In the genomic region with DNA sequence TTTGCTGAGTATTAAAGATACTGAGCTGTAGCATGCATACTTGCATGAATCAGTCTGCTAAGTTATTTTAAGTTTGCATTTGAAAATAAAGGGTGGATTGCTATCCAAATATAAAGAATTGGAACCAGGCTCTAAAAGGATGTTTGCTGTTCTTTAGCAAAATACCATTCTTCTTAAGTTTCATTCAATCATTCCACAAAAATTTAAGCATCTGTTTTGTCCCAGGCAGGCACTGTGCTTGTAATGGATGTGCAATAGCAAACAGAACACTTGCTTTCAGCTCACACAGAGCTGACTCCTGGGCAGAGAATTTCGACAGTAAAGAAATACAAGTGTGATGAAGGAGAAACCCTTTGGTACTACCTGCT, we compare ENCODE assay signal across 12 cellular contexts.
DNase-seq lines count a peak whose midpoint lies in the region; TF ChIP-seq lines count a peak whose summit lies in the region.
"Had no signal": no experiment of that assay in that cellular context is flagged by ENCODE, and none has a peak within 500 bp of the region (broad histone marks: within the 10 kb centered on the region; RNA-seq: fewer than 3 reads in every experiment).

No MANE protein-coding gene starts in this region.

- no peak for TF ChIP-seq RAD21 in SK-N-SH (IDR thresholded peaks at IDR 0.05; ENCODE audit: low read length)

- no peaks in the 10 kb centered on the region for H3K27me3 ChIP-seq in BJ (ENCODE audit: control insufficient read depth, insufficient read depth, low read length)
- no peaks in the 10 kb centered on the region for H3K27me3 ChIP-seq in SK-N-SH (ENCODE audit: insufficient read depth)
- H3K27me3 ChIP-seq in prostate gland (replicated peaks; ENCODE audit: insufficient read depth), result no peaks in the 10 kb centered on the region
- H3K27me3 ChIP-seq: cardiac muscle cell, uterus had no signal

- H3K9ac ChIP-seq in SK-N-SH, result peak overlapping the region; percentile 26; the same call in 1 of the 2 replicates

- H3K4me1 ChIP-seq in SK-N-SH (ENCODE audit: control insufficient read depth in 1 of 2, insufficient read depth in 2 of 2, low read depth in 1 of 2, low read length in 1 of 2), result peaks cover 40 to 49% of the 10 kb centered on the region in 2 experiments
- peaks cover 33% of the 10 kb centered on the region for H3K4me1 ChIP-seq in prostate gland (replicated peaks)

- POLR2A ChIA-PET in BJ (lab: Charles Lee), result interaction anchor here (1.0 kb wide), 1 partner anchor 98 kb away, joined by 10 read pairs; no protein-coding TSS in a partner anchor
- POLR2A ChIA-PET in SK-N-SH (lab: Yijun Ruan, JAX), result interaction anchor here (2.1 kb wide), 1 partner anchor 10 kb away, joined by 5 read pairs; no protein-coding TSS in a partner anchor

- no peak overlapping the region for H3K4me3 ChIP-seq in BJ (ENCODE audit: low read depth, low read length)
- H3K4me3 ChIP-seq in SK-N-SH (ENCODE audit: low read depth in 2 of 2, low read length in 1 of 2), result no peak overlapping the region
- H3K4me3 ChIP-seq in prostate gland, result no peak overlapping the region
- H3K4me3 ChIP-seq: cardiac muscle cell, uterus had no signal

- peak overlapping the region; percentile 54 for H3K4me2 ChIP-seq in SK-N-SH

- peaks cover 66% of the 10 kb centered on the region for H3K79me2 ChIP-seq in SK-N-SH (ENCODE audit: insufficient read depth)

- H3K9me2 ChIP-seq in SK-N-SH, result no peaks in the 10 kb centered on the region

- CTCF ChIA-PET in BJ (lab: Yijun Ruan, JAX), result interaction anchor here (0.6 to 3.1 kb wide), 12 partner anchors 11 to 428 kb away, joined by 3 to 22 read pairs (median 4); a partner anchor contains a TSS
- CTCF ChIA-PET in SK-N-SH (lab: Yijun Ruan, JAX), result interaction anchor here (1.1 to 5.6 kb wide), 5 partner anchors 11 to 337 kb away, joined by 5 to 32 read pairs (median 10); a partner anchor contains a TSS

- H4K20me1 ChIP-seq in SK-N-SH (ENCODE audit: insufficient read depth), result no peaks in the 10 kb centered on the region; the same call in 1 of the 2 replicates

- peak in 1 of 2 experiments; percentile 71; a peak in 2 of 4 replicates for TF ChIP-seq EP300 in SK-N-SH (IDR thresholded peaks at IDR 0.05; ENCODE audit: borderline replicate concordance in 1 of 2, low read depth in 1 of 2, low read length in 1 of 2)

- no peak for TF ChIP-seq POLR2A in prostate gland (IDR thresholded peaks at IDR 0.05)

- no peaks in the 10 kb centered on the region for H3K36me3 ChIP-seq in BJ (ENCODE audit: control insufficient read depth, insufficient read depth, low read length)
- H3K36me3 ChIP-seq in SK-N-SH (replicated peaks in 1 of 2; ENCODE audit: control insufficient read depth in 1 of 2, insufficient read depth in 2 of 2, low read length in 1 of 2), result no peaks in the 10 kb centered on the region
- no peaks in the 10 kb centered on the region for H3K36me3 ChIP-seq in prostate gland
- H3K36me3 ChIP-seq: cardiac muscle cell, uterus had no signal

- H2AFZ ChIP-seq in SK-N-SH (ENCODE audit: low read depth), result no peak overlapping the region

- intact Hi-C loops in prostate gland (cut with DNase I), result no loop called here

- WGBS in SK-N-SH (ENCODE audit: low lambda C conversion rate), result 13% methylated on average over 1 of the region's 1 CpG
- WGBS in prostate gland, result 17% methylated on average over 1 of the region's 1 CpG

- H3K27ac ChIP-seq in SK-N-SH (ENCODE audit: low read depth in 2 of 2, low read length in 1 of 2) (peak overlapping the region; percentile 78 to 85; a peak in 3 of 4 replicates), prostate gland (peak overlapping the region; percentile 6 to 91)
- H3K27ac ChIP-seq: cardiac muscle cell had no signal

- peak; percentile 90 for DNase-seq in BJ (ENCODE audit: low read depth)
- DNase-seq in SK-N-SH, result no peak
- DNase-seq in fibroblast of gingiva (ENCODE audit: low read depth), result peak; percentile 96
- DNase-seq in prostate gland (ENCODE audit: low spot score), result no peak
- no peak for DNase-seq in AML-193 (lab: John Stamatoyannopoulos, UW)
- DNase-seq in cerebellum (ENCODE audit: low spot score), result no peak
- DNase-seq in OCI-M1 (lab: John Stamatoyannopoulos, UW), result no peak
- DNase-seq in cerebellar cortex (ENCODE audit: low spot score), result no peak
- DNase-seq: CD4-positive, alpha-beta memory T cell; stimulated activated CD4-positive, alpha-beta T cell treated with anti-CD3 and anti-CD28 coated beads, Interleukin-12 subunit alpha, Interleukin-12 subunit beta, amount 100 ng/mL, for 4 hours; uterus had no signal

- H3K9me3 ChIP-seq in SK-N-SH, result no peaks in the 10 kb centered on the region
- no peaks in the 10 kb centered on the region for H3K9me3 ChIP-seq in prostate gland
- H3K9me3 ChIP-seq: uterus had no signal

- peaks cover 29% of the 10 kb centered on the region for H3F3A ChIP-seq in SK-N-SH (replicated peaks; ENCODE audit: insufficient read depth)

- TF ChIP-seq CTCF in BJ (IDR thresholded peaks at IDR 0.05; ENCODE audit: insufficient read depth, low read depth, low read length) (no peak), SK-N-SH (IDR thresholded peaks at IDR 0.05) (no peak), prostate gland (IDR thresholded peaks at IDR 0.05) (no peak)

TF ChIP-seq in SK-N-SH, 30 proteins besides CTCF, POLR2A, EP300 and RAD21 (continues in another document):
- TF ChIP-seq RCOR1 (IDR thresholded peaks at IDR 0.05; ENCODE audit: low read length) (no peak), TAF1 (IDR thresholded peaks at IDR 0.05; ENCODE audit: borderline replicate concordance, low read depth, low read length) (no peak), RFX5 (IDR thresholded peaks at IDR 0.05; ENCODE audit: low read length) (no peak), MEF2A (IDR thresholded peaks at IDR 0.05; ENCODE audit: borderline replicate concordance, low read depth) (peak; percentile 51; the same call in 1 of the 2 replicates), TCF12 (IDR thresholded peaks at IDR 0.05) (peak; percentile 92), FOXM1 (IDR thresholded peaks at IDR 0.05; ENCODE audit: low read depth) (no peak), EZH2phosphoT487 (IDR thresholded peaks at IDR 0.05; ENCODE audit: borderline replicate concordance, low read depth) (no peak), ELF1 (IDR thresholded peaks at IDR 0.05) (no peak), RXRA (IDR thresholded peaks at IDR 0.05; ENCODE audit: borderline replicate concordance, low read depth) (0 out of 2 replicates have a peak, but pooled peaks have one; percentile 25), CHD2 (IDR thresholded peaks at IDR 0.05; ENCODE audit: low read length, partially characterized antibody) (no peak), TEAD4 (IDR thresholded peaks at IDR 0.05; ENCODE audit: borderline replicate concordance, insufficient read depth) (peak; percentile 64)
- TF ChIP-seq, protein P1, sequence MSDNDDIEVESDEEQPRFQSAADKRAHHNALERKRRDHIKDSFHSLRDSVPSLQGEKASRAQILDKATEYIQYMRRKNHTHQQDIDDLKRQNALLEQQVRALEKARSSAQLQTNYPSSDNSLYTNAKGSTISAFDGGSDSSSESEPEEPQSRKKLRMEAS (IDR thresholded peaks at IDR 0.05; ENCODE audit: low read depth), result peak; percentile 43; the same call in 1 of the 2 replicates
- TF ChIP-seq, protein P2, sequence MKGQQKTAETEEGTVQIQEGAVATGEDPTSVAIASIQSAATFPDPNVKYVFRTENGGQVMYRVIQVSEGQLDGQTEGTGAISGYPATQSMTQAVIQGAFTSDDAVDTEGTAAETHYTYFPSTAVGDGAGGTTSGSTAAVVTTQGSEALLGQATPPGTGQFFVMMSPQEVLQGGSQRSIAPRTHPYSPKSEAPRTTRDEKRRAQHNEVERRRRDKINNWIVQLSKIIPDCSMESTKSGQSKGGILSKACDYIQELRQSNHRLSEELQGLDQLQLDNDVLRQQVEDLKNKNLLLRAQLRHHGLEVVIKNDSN (IDR thresholded peaks at IDR 0.05; ENCODE audit: borderline replicate concordance, low read depth), result no peak
- TF ChIP-seq, protein P3, sequence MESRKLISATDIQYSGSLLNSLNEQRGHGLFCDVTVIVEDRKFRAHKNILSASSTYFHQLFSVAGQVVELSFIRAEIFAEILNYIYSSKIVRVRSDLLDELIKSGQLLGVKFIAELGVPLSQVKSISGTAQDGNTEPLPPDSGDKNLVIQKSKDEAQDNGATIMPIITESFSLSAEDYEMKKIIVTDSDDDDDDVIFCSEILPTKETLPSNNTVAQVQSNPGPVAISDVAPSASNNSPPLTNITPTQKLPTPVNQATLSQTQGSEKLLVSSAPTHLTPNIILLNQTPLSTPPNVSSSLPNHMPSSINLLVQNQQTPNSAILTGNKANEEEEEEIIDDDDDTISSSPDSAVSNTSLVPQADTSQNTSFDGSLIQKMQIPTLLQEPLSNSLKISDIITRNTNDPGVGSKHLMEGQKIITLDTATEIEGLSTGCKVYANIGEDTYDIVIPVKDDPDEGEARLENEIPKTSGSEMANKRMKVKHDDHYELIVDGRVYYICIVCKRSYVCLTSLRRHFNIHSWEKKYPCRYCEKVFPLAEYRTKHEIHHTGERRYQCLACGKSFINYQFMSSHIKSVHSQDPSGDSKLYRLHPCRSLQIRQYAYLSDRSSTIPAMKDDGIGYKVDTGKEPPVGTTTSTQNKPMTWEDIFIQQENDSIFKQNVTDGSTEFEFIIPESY (IDR thresholded peaks at IDR 0.05; ENCODE audit: borderline replicate concordance, low read depth), result no peak
- TF ChIP-seq, protein P4, sequence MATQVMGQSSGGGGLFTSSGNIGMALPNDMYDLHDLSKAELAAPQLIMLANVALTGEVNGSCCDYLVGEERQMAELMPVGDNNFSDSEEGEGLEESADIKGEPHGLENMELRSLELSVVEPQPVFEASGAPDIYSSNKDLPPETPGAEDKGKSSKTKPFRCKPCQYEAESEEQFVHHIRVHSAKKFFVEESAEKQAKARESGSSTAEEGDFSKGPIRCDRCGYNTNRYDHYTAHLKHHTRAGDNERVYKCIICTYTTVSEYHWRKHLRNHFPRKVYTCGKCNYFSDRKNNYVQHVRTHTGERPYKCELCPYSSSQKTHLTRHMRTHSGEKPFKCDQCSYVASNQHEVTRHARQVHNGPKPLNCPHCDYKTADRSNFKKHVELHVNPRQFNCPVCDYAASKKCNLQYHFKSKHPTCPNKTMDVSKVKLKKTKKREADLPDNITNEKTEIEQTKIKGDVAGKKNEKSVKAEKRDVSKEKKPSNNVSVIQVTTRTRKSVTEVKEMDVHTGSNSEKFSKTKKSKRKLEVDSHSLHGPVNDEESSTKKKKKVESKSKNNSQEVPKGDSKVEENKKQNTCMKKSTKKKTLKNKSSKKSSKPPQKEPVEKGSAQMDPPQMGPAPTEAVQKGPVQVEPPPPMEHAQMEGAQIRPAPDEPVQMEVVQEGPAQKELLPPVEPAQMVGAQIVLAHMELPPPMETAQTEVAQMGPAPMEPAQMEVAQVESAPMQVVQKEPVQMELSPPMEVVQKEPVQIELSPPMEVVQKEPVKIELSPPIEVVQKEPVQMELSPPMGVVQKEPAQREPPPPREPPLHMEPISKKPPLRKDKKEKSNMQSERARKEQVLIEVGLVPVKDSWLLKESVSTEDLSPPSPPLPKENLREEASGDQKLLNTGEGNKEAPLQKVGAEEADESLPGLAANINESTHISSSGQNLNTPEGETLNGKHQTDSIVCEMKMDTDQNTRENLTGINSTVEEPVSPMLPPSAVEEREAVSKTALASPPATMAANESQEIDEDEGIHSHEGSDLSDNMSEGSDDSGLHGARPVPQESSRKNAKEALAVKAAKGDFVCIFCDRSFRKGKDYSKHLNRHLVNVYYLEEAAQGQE (IDR thresholded peaks at IDR 0.05; ENCODE audit: low read depth, low read length), result no peak

Comparison
In these comparisons a context has a peak if more than half of its experiments do, and no peak if none do; other contexts are left out.
1. DNase-seq: peak in BJ (single experiment) and fibroblast of gingiva (single experiment); none in SK-N-SH (single experiment), prostate gland (single experiment), AML-193 (0 of 2), cerebellum (single experiment), OCI-M1 (single experiment) and cerebellar cortex (single experiment).